ENCODE assay signal across 9 cellular contexts in genomic region chr1:9449106-9449627, GRCh38.
A peak's percentile ranks its signal among the peaks of the same experiment; 100 is the strongest.
DNase-seq lines count a peak whose midpoint lies in the region; ATAC-seq, FAIRE-seq and TF ChIP-seq lines count a peak whose summit lies in the region.
"Had no signal": no experiment of that assay in that cellular context is flagged by ENCODE, and none has a peak within 500 bp of the region (broad histone marks: within the 10 kb centered on the region; RNA-seq: fewer than 3 reads in every experiment).

No MANE protein-coding gene starts in this region.

- no peaks in the 10 kb centered on the region for H3K79me2 ChIP-seq in HepG2 (ENCODE audit: insufficient read depth, low read length)

- no peak overlapping the region for H2AFZ ChIP-seq in HepG2 (ENCODE audit: low read length)

- no peak for TF ChIP-seq POLR2A in HepG2 (IDR thresholded peaks at IDR 0.05; ENCODE audit: insufficient read depth in 1 of 2, low read depth in 2 of 2, low read length in 2 of 2)
- TF ChIP-seq POLR2A in thyroid gland (IDR thresholded peaks at IDR 0.05), result no peak

- BruUV-seq in HepG2 (replicated peaks; lab: Mats Ljungman, UMichigan), result no TSS peak

- ATAC-seq in HepG2, result no peak; the same call in 2 of the 3 replicates

- TF ChIP-seq RAD21 in HepG2 (CRISPR knock-in tag; IDR thresholded peaks at IDR 0.05), result no peak

- no peaks in the 10 kb centered on the region for H3K27me3 ChIP-seq in HUES48 (ENCODE audit: control insufficient read depth, insufficient read depth, low read length)
- H3K27me3 ChIP-seq in HepG2 (ENCODE audit: control insufficient read depth in 1 of 2, insufficient read depth in 2 of 2, low read length in 2 of 2), result no peaks in the 10 kb centered on the region; a peak in 1 of 5 replicates
- H3K27me3 ChIP-seq in thyroid gland, result no peaks in the 10 kb centered on the region

- H3K4me3 ChIP-seq in HUES48 (ENCODE audit: low read depth, low read length), result no peak overlapping the region
- H3K4me3 ChIP-seq in coronary artery, result peak overlapping the region; percentile 50
- H3K4me3 ChIP-seq in HepG2 (replicated peaks in 1 of 3; ENCODE audit: insufficient read depth in 1 of 3, low read depth in 2 of 3, low read length in 3 of 3), result peak overlapping the region in 1 of 3 experiments; percentile 40; a peak in 1 of 6 replicates
- no peak overlapping the region for H3K4me3 ChIP-seq in thyroid gland (replicated peaks in 1 of 3)

- H3K4me1 ChIP-seq in HUES48 (ENCODE audit: control insufficient read depth, insufficient read depth, low read length) (peaks cover 9% of the 10 kb centered on the region), HepG2 (ENCODE audit: insufficient read depth, low read length) (peaks cover 80% of the 10 kb centered on the region), thyroid gland (peaks cover 16 to 34% of the 10 kb centered on the region in 2 donors)

- TF ChIP-seq CTCF in coronary artery (IDR thresholded peaks at IDR 0.05) (no peak), HepG2 (CRISPR knock-in tag; IDR thresholded peaks at IDR 0.05) (no peak), thyroid gland (IDR thresholded peaks at IDR 0.05) (no peak)

- H3K36me3 ChIP-seq in HUES48 (ENCODE audit: control insufficient read depth, insufficient read depth, low read length) (no peaks in the 10 kb centered on the region), HepG2 (replicated peaks in 1 of 2; ENCODE audit: control insufficient read depth in 1 of 2, insufficient read depth in 2 of 2, low read length in 2 of 2) (no peaks in the 10 kb centered on the region), thyroid gland (no peaks in the 10 kb centered on the region)

- H3K27ac ChIP-seq in HUES48 (ENCODE audit: low read depth, low read length) (peak overlapping the region; percentile 77), coronary artery (peak overlapping the region; percentile 71 to 91), HepG2 (ENCODE audit: extremely low read length, insufficient read depth, low read length) (no peak overlapping the region), thyroid gland (no peak overlapping the region)

- TF ChIP-seq EP300 in HepG2 (IDR thresholded peaks at IDR 0.05; ENCODE audit: low read depth in 2 of 2, low read length in 2 of 2) (no peak), HepG2 (CRISPR knock-in tag; IDR thresholded peaks at IDR 0.05; ENCODE audit: borderline replicate concordance) (no peak)

- CTCF ChIA-PET in HepG2 (lab: Yijun Ruan, JAX; ENCODE audit: low intra/inter-chr PET ratio, low total read pairs), result no interaction called here

- intact Hi-C loops in HepG2 (cut with micrococcal nuclease; ENCODE audit: unreplicated experiment), result loop anchor here (2.0 kb wide), 1 partner anchor 20 kb away; no protein-coding TSS in a partner anchor
- intact Hi-C loops in thyroid gland (cut with DNase I), result no loop called here

- peak; percentile 72 for FAIRE-seq in HepG2 (lab: Jason Lieb, UNC)

- no peaks in the 10 kb centered on the region for H4K20me1 ChIP-seq in HepG2 (ENCODE audit: insufficient read depth, low read length)

- peak; percentile 92 for DNase-seq in coronary artery (ENCODE audit: low spot score)
- peak; percentile 21 for DNase-seq in HepG2 (ENCODE audit: low spot score)
- DNase-seq in thyroid gland, result peak; percentile 41 to 44
- DNase-seq in GOT3 (lab: John Stamatoyannopoulos, UW), result no peak
- no peak for DNase-seq in NCI-H1048 (lab: John Stamatoyannopoulos, UW)
- DNase-seq in NCI-H2081 treated with DMSO at 0.1 percent for 48 hours (lab: John Stamatoyannopoulos, UW), result no peak
- DNase-seq in cortex of kidney (lab: John Stamatoyannopoulos, UW), result no peak
- DNase-seq: NCI-H1930 had no signal

- in situ Hi-C loops in HepG2 (cut with HindIII; ENCODE audit: extremely low pct_ligation_motif_present, low pct_unique_long_range_greater_than_20kb), result no loop called here

- H3K9ac ChIP-seq in HUES48 (ENCODE audit: low read depth, low read length) (no peak overlapping the region), HepG2 (ENCODE audit: insufficient read depth, low read depth, low read length) (no peak overlapping the region; the same call in 1 of the 2 replicates)

- POLR2A ChIA-PET in HepG2 (lab: Yijun Ruan, JAX), result interaction anchor here (1.2 to 1.8 kb wide), 2 partner anchors 9 to 11 kb away, joined by 3 to 6 read pairs; no protein-coding TSS in a partner anchor

- H3K4me2 ChIP-seq in HepG2 (ENCODE audit: low read depth, low read length), result peak overlapping the region; percentile 71

- H3K9me3 ChIP-seq in HUES48 (ENCODE audit: control insufficient read depth, insufficient read depth, low read length), result no peaks in the 10 kb centered on the region
- no peaks in the 10 kb centered on the region for H3K9me3 ChIP-seq in HepG2 (ENCODE audit: low read length)
- H3K9me3 ChIP-seq in thyroid gland, result no peaks in the 10 kb centered on the region

- WGBS in HepG2 (ENCODE audit: low lambda C conversion rate), result 6% methylated on average over 10 of the region's 10 CpGs
- WGBS in thyroid gland, 2 donors, result 29 to 31% methylated on average over 9 to 10 of the region's 10 CpGs

TF ChIP-seq in HepG2, 621 proteins besides CTCF, POLR2A, EP300 and RAD21:
- no peak for TF ChIP-seq TERF1 (CRISPR knock-in tag; IDR thresholded peaks at IDR 0.05)
- TF ChIP-seq PATZ1 (CRISPR knock-in tag; IDR thresholded peaks at IDR 0.05), result peak; percentile 40
- TF ChIP-seq TMF1 (CRISPR knock-in tag; IDR thresholded peaks at IDR 0.05; ENCODE audit: low read depth), result no peak
- TF ChIP-seq ZNF12 (CRISPR knock-in tag; IDR thresholded peaks at IDR 0.05), result no peak
- no peak for TF ChIP-seq SMC3 (IDR thresholded peaks at IDR 0.05; ENCODE audit: low read length)

Comparison
In these comparisons a context has a peak if more than half of its experiments do, and no peak if none do; other contexts are left out.
1. H3K27ac ChIP-seq: peak in HUES48 (single experiment) and coronary artery (2 of 2); none in HepG2 (single experiment) and thyroid gland (0 of 3).
2. DNase-seq: peak in coronary artery (single experiment), HepG2 (single experiment) and thyroid gland (2 of 2); none in GOT3 (single experiment), NCI-H1048 (single experiment), NCI-H2081 treated with DMSO at 0.1 percent for 48 hours (single experiment) and cortex of kidney (single experiment).